In genomic region chr14:60166144-60166543, GRCh38 we compare ENCODE assay signal across 10 cellular contexts. TPM values are rescaled to one million over a fixed set of nuclear protein-coding genes. Genes with fewer than 3 reads are reported as not detected.
A peak's percentile ranks its signal among the peaks of the same experiment; 100 is the strongest.
DNase-seq lines count a peak whose midpoint lies in the region; ATAC-seq, FAIRE-seq and TF ChIP-seq lines count a peak whose summit lies in the region.
"Had no signal": no experiment of that assay in that cellular context is flagged by ENCODE, and none has a peak within 500 bp of the region (broad histone marks: within the 10 kb centered on the region; RNA-seq: fewer than 3 reads in every experiment).

No MANE protein-coding gene starts in this region.

- WGBS in GM12878 (ENCODE audit: insufficient coverage, insufficient replicate concordance, low lambda C conversion rate, missing lambda C conversion rate) = 15% methylated on average over 3 of the region's 3 CpGs

- peaks cover 15% of the 10 kb centered on the region for H3K36me3 Mint-ChIP-seq in stimulated activated naive CD8-positive, alpha-beta T cell treated with anti-CD3 and anti-CD28 coated beads, Interleukin-15, Interleukin-2, amounts not matched to agents 100 ng/mL and 50 ng/mL, for 24 hours (ENCODE audit: low read depth)

- H3K27ac ChIP-seq in GM12878 (ENCODE audit: control insufficient read depth, insufficient read depth) = no peak overlapping the region
- no peak overlapping the region for H3K27ac ChIP-seq in neural cell (ENCODE audit: low read length)

- no peak for FAIRE-seq in GM12878 (lab: Jason Lieb, UNC)

- no peaks in the 10 kb centered on the region for H3K9me3 Mint-ChIP-seq in stimulated activated naive CD8-positive, alpha-beta T cell treated with anti-CD3 and anti-CD28 coated beads, Interleukin-15, Interleukin-2, amounts not matched to agents 100 ng/mL and 50 ng/mL, for 24 hours

- CTCF ChIA-PET in GM12878 (lab: Yijun Ruan, JAX) = interaction anchor here (0.6 to 9.2 kb wide), 19 partner anchors 10 to 533 kb away, joined by 3 to 149 read pairs (median 4); partner anchors contain the start of gene PCNX4

- RAD21 ChIA-PET in GM12878 (lab: Charles Lee; ENCODE audit: unreplicated experiment) = interaction anchor here (0.7 to 5.7 kb wide), 16 partner anchors 14 to 202 kb away, joined by 3 to 98 read pairs (median 5); partner anchors contain the start of gene PCNX4

- no TSS peak for BruUV-seq in GM12878 (replicated peaks; lab: Mats Ljungman, UMichigan)

- intact Hi-C loops in GM12878 (cut with micrococcal nuclease; ENCODE audit: unreplicated experiment) = loop anchor here (5.0 to 10.0 kb wide), 3 partner anchors 104 to 681 kb away; partner anchors contain the start of genes JKAMP and L3HYPDH

- no peak for ATAC-seq in stimulated activated naive CD8-positive, alpha-beta T cell treated with anti-CD3 and anti-CD28 coated beads, Interleukin-15, Interleukin-2, amounts not matched to agents 100 U/mL and 50 U/mL, for 24 hours
- no peak for ATAC-seq in GM12878
- ATAC-seq in HG03469 (IDR thresholded peaks at IDR 0.05; ENCODE audit: unreplicated experiment) = no peak
- no peak for ATAC-seq in GM19467 (IDR thresholded peaks at IDR 0.05; ENCODE audit: unreplicated experiment)

- no peaks in the 10 kb centered on the region for H3K27me3 Mint-ChIP-seq in stimulated activated naive CD8-positive, alpha-beta T cell treated with anti-CD3 and anti-CD28 coated beads, Interleukin-15, Interleukin-2, amounts not matched to agents 100 ng/mL and 50 ng/mL, for 24 hours

- no peaks in the 10 kb centered on the region for H3K27me3 ChIP-seq in GM12878 (replicated peaks in 1 of 2; ENCODE audit: control insufficient read depth in 2 of 2, insufficient read depth in 2 of 2, low read length in 1 of 2)
- H3K27me3 ChIP-seq in neural cell (ENCODE audit: insufficient read depth, low read depth, low read length) = no peaks in the 10 kb centered on the region
- H3K27me3 ChIP-seq: left lung, SJSA1 had no signal

- H3K4me1 ChIP-seq in GM12878 (ENCODE audit: control insufficient read depth, insufficient read depth, low read length) = peaks cover 19% of the 10 kb centered on the region

- TF ChIP-seq CTCF in GM12878 (IDR thresholded peaks at IDR 0.05 in 2 of 3, conservative IDR thresholded peaks at IDR 0.05 in 1 of 3; ENCODE audit: control insufficient read depth in 2 of 3, extremely low read depth in 1 of 3, insufficient read depth in 1 of 3, low read depth in 3 of 3, low read length in 3 of 3) (no peak), neural cell (IDR thresholded peaks at IDR 0.05; ENCODE audit: poor library complexity, severe bottlenecking) (no peak)

- H3K9ac ChIP-seq in GM12878 (ENCODE audit: control insufficient read depth, insufficient read depth, low read length) (no peak overlapping the region), neural cell (ENCODE audit: low read length) (no peak overlapping the region)

- H2AFZ ChIP-seq in GM12878 (ENCODE audit: control insufficient read depth, low read depth, low read length) (peak overlapping the region; percentile 91), neural cell (ENCODE audit: low read depth, low read length) (peak overlapping the region; percentile 56)

- H3K4me3 ChIP-seq in GM12878 (no peak overlapping the region), neural cell (ENCODE audit: low read length) (peak overlapping the region; percentile 92)

- DNase-seq in stimulated activated naive CD8-positive, alpha-beta T cell treated with anti-CD3 and anti-CD28 coated beads, Interleukin-15, Interleukin-2, amounts not matched to agents 100 U/mL and 50 U/mL, for 24 hours = no peak
- DNase-seq in GM12878 (ENCODE audit: low read depth, low spot score) (no peak), HT-29 (ENCODE audit: low spot score) (no peak), AG08396 (ENCODE audit: low spot score) (no peak)
- DNase-seq: left lung had no signal

- H3F3A ChIP-seq in neural cell (ENCODE audit: insufficient read depth, low read length, poor library complexity, severe bottlenecking) = peaks cover 6% of the 10 kb centered on the region

- TF ChIP-seq POLR2A in GM12878 (IDR thresholded peaks at IDR 0.05; ENCODE audit: low read depth, low read length) = no peak

- H4K20me1 ChIP-seq in GM12878 (ENCODE audit: control insufficient read depth, insufficient read depth) (no peaks in the 10 kb centered on the region), neural cell (ENCODE audit: insufficient read depth) (no peaks in the 10 kb centered on the region)

- H3K4me2 ChIP-seq in GM12878 (ENCODE audit: control insufficient read depth, insufficient read depth) = peak overlapping the region; percentile 65; the same call in 1 of the 2 replicates
- peak overlapping the region; percentile 73 for H3K4me2 ChIP-seq in neural cell (ENCODE audit: low read length)

- H3K4me1 Mint-ChIP-seq in stimulated activated naive CD8-positive, alpha-beta T cell treated with anti-CD3 and anti-CD28 coated beads, Interleukin-15, Interleukin-2, amounts not matched to agents 100 ng/mL and 50 ng/mL, for 24 hours (ENCODE audit: low read depth) = peaks cover 34% of the 10 kb centered on the region

- no peaks in the 10 kb centered on the region for H3K9me3 ChIP-seq in GM12878 (replicated peaks; ENCODE audit: control insufficient read depth, insufficient read depth, low read length)
- H3K9me3 ChIP-seq in neural cell (ENCODE audit: low read length) = no peaks in the 10 kb centered on the region
- H3K9me3 ChIP-seq: left lung, SJSA1 had no signal

- H3K36me3 ChIP-seq in GM12878 (ENCODE audit: control insufficient read depth in 2 of 2, insufficient read depth in 2 of 2, low read length in 1 of 2) (no peaks in the 10 kb centered on the region), neural cell (ENCODE audit: insufficient read depth, low read length) (no peaks in the 10 kb centered on the region)
- H3K36me3 ChIP-seq: left lung had no signal

- H3K4me3 Mint-ChIP-seq in stimulated activated naive CD8-positive, alpha-beta T cell treated with anti-CD3 and anti-CD28 coated beads, Interleukin-15, Interleukin-2, amounts not matched to agents 100 ng/mL and 50 ng/mL, for 24 hours = peak overlapping the region; percentile 81

- in situ Hi-C loops in GM12878 (cut with MboI) = loop anchor here (25.0 kb wide), 1 partner anchor 679 kb away; the partner anchor contains the start of genes JKAMP and L3HYPDH

- POLR2A ChIA-PET in GM12878 (lab: Charles Lee) = interaction anchor here (1.1 to 4.3 kb wide), 6 partner anchors 9 to 99 kb away, joined by 3 to 22 read pairs (median 6); partner anchors contain the start of gene PCNX4

- peak overlapping the region; percentile 88 for H3K27ac Mint-ChIP-seq in stimulated activated naive CD8-positive, alpha-beta T cell treated with anti-CD3 and anti-CD28 coated beads, Interleukin-15, Interleukin-2, amounts not matched to agents 100 ng/mL and 50 ng/mL, for 24 hours

- no peak for TF ChIP-seq RAD21 in GM12878 (IDR thresholded peaks at IDR 0.05; ENCODE audit: insufficient read depth, low read depth, low read length)
- no peak for TF ChIP-seq RAD21 in neural cell (conservative IDR thresholded peaks at IDR 0.05)

- SMC1A ChIA-PET in GM12878 (lab: Charles Lee; ENCODE audit: uncharacterized antibody, unreplicated experiment) = interaction anchor here (0.7 to 11.2 kb wide), 20 partner anchors 9 to 534 kb away, joined by 3 to 149 read pairs (median 3); no protein-coding TSS in a partner anchor

- H3K9me2 ChIP-seq in neural cell (ENCODE audit: insufficient read depth, low read length) = no peaks in the 10 kb centered on the region

- peaks cover 23% of the 10 kb centered on the region for H3K79me2 ChIP-seq in GM12878 (ENCODE audit: control insufficient read depth, insufficient read depth, low read length)
- peaks cover 13% of the 10 kb centered on the region for H3K79me2 ChIP-seq in neural cell (replicated peaks; ENCODE audit: insufficient read depth, low read length)

- TF ChIP-seq EP300 in GM12878 (IDR thresholded peaks at IDR 0.05; ENCODE audit: borderline replicate concordance in 1 of 2, control insufficient read depth in 1 of 2, low read depth in 2 of 2, low read length in 2 of 2) (no peak), neural cell (conservative IDR thresholded peaks at IDR 0.05; ENCODE audit: poor library complexity, severe bottlenecking) (no peak)

TF ChIP-seq in GM12878, 131 proteins besides CTCF, POLR2A, EP300 and RAD21 (continues in another document):
- no peak for TF ChIP-seq SREBF1 (IDR thresholded peaks at IDR 0.05; ENCODE audit: low read length)

RNA-seq across cellular contexts. Expression of gene DHRS7, which starts 0.9 kb away (rescaled TPM):
- total RNA-seq in GM12878 (2013; cell fraction: nucleolus; rRNA removed) = 83.0 and 83.5 TPM in 2 replicates
- total RNA-seq in GM12878 (2014; rRNA removed) (74.0 and 75.8 TPM in 2 replicates), GM12878 (2014; rRNA removed; fragmentation: Illumina TruSeq; extraction: Trizol) (58.5 and 59.1 TPM in 2 replicates), GM12878 (2021) (58.8 and 60.7 TPM in 2 replicates)
- 51.5 TPM for polyA plus RNA-seq in GM12878 (2011; ENCODE audit: low read depth)
- polyA plus RNA-seq in GM12878 (2011; rRNA removed) (55.0 and 56.9 TPM in 2 replicates), GM12878 (2014; fragmentation: Illumina TruSeq; extraction: Trizol) (63.6 and 85.6 TPM in 2 replicates), GM12878 (2014; fragmentation: Nextera tagmentation; extraction: Ambion mirVana) (10 to 100 TPM; 59.1 to 66.1 TPM), GM12878 (2014; rRNA removed) (56.6 and 60.8 TPM in 2 replicates), GM12878 (2016; fragmentation: Nextera tagmentation; extraction: Ambion mirVana) (10 to 100 TPM; 98.0 to 99.8 TPM), neural cell (86.5 and 89.6 TPM in 2 replicates)
- polyA plus RNA-seq in GM12878 (2011; cell fraction: cytosol; rRNA removed) = 39.1 and 39.5 TPM in 2 replicates
- polyA plus RNA-seq in GM12878 (2011; cell fraction: nucleus; rRNA removed) = 30.7 and 34.7 TPM in 2 replicates
- polyA plus RNA-seq in GM12878 (2012) = 54.3 and 60.3 TPM in 2 replicates
- 25.6 and 33.3 TPM in 2 replicates for polyA minus RNA-seq in GM12878 (2011; rRNA and poly(A)+ RNA removed)
- polyA minus RNA-seq in GM12878 (2011; cell fraction: cytosol; rRNA and poly(A)+ RNA removed) = 11.8 and 18.3 TPM in 2 replicates
- 25.0 and 32.4 TPM in 2 replicates for polyA minus RNA-seq in GM12878 (2011; cell fraction: nucleus; rRNA and poly(A)+ RNA removed)
- 45.5 and 50.7 TPM in 2 replicates for polyA minus RNA-seq in neural cell
- 23.9 and 36.4 TPM in 2 replicates for total RNA-seq in HT-29 (2014; rRNA removed; shearing (Covaris generic))
